ENCODE assay signal across 12 cellular contexts in genomic region chr22:38291201-38291777, GRCh38. TPM values are rescaled to one million over a fixed set of nuclear protein-coding genes. Genes with fewer than 3 reads are reported as not detected.
DNase-seq lines count a peak whose midpoint lies in the region; ATAC-seq and TF ChIP-seq lines count a peak whose summit lies in the region.
"Had no signal": no experiment of that assay in that cellular context is flagged by ENCODE, and none has a peak within 500 bp of the region (broad histone marks: within the 10 kb centered on the region; RNA-seq: fewer than 3 reads in every experiment).

No MANE protein-coding gene starts in this region.

- H3K4me1 Mint-ChIP-seq in effector memory CD8-positive, alpha-beta T cell (ENCODE audit: low read depth in 2 of 2) = no peaks in the 10 kb centered on the region
- peaks cover 3% of the 10 kb centered on the region for H3K4me1 Mint-ChIP-seq in osteocyte (ENCODE audit: unreplicated experiment)
- H3K4me1 Mint-ChIP-seq: activated naive CD8-positive, alpha-beta T cell treated with anti-CD3 and anti-CD28 coated beads for 36 hours had no signal

- no peak overlapping the region for H3K4me3 Mint-ChIP-seq in effector memory CD8-positive, alpha-beta T cell
- H3K4me3 Mint-ChIP-seq in osteocyte (ENCODE audit: unreplicated experiment) = no peak overlapping the region
- H3K4me3 Mint-ChIP-seq: activated naive CD8-positive, alpha-beta T cell treated with anti-CD3 and anti-CD28 coated beads for 36 hours; stimulated activated naive CD8-positive, alpha-beta T cell treated with anti-CD3 and anti-CD28 coated beads, Interleukin-15, Interleukin-2, amounts not matched to agents 100 ng/mL and 50 ng/mL, for 24 hours had no signal

- DNase-seq in GM12864 (ENCODE audit: low read depth) (no peak), NCI-H345 (lab: John Stamatoyannopoulos, UW) (peak; percentile 64), osteocyte (ENCODE audit: extremely low spot score, unreplicated experiment) (no peak), substantia nigra (lab: John Stamatoyannopoulos, UW) (no peak), NOMO-1 treated with dmso at 0.1 percent for 144 hours (lab: John Stamatoyannopoulos, UW; ENCODE audit: unreplicated experiment) (no peak)
- DNase-seq in effector memory CD8-positive, alpha-beta T cell = no peak
- no peak for DNase-seq in activated CD4-positive, CD25-positive, alpha-beta regulatory T cell treated with anti-CD3 and anti-CD28 coated beads, Interleukin-2, amount 50 U/mL, for 72 hours
- DNase-seq: activated naive CD8-positive, alpha-beta T cell treated with anti-CD3 and anti-CD28 coated beads for 36 hours; GOT3; NCI-H1930 had no signal

- H3K36me3 Mint-ChIP-seq in effector memory CD8-positive, alpha-beta T cell (ENCODE audit: insufficient read depth) = peaks cover 59% of the 10 kb centered on the region
- H3K36me3 Mint-ChIP-seq in osteocyte (ENCODE audit: unreplicated experiment) = peaks cover 30% of the 10 kb centered on the region

- H3K27me3 Mint-ChIP-seq in effector memory CD8-positive, alpha-beta T cell = no peaks in the 10 kb centered on the region
- H3K27me3 Mint-ChIP-seq in osteocyte (ENCODE audit: unreplicated experiment) = no peaks in the 10 kb centered on the region
- H3K27me3 Mint-ChIP-seq: activated naive CD8-positive, alpha-beta T cell treated with anti-CD3 and anti-CD28 coated beads for 36 hours; stimulated activated naive CD8-positive, alpha-beta T cell treated with anti-CD3 and anti-CD28 coated beads, Interleukin-15, Interleukin-2, amounts not matched to agents 100 ng/mL and 50 ng/mL, for 24 hours had no signal

- no peaks in the 10 kb centered on the region for H3K9me3 Mint-ChIP-seq in effector memory CD8-positive, alpha-beta T cell
- H3K9me3 Mint-ChIP-seq in osteocyte (ENCODE audit: unreplicated experiment) = no peaks in the 10 kb centered on the region
- H3K9me3 Mint-ChIP-seq: activated naive CD8-positive, alpha-beta T cell treated with anti-CD3 and anti-CD28 coated beads for 36 hours; stimulated activated naive CD8-positive, alpha-beta T cell treated with anti-CD3 and anti-CD28 coated beads, Interleukin-15, Interleukin-2, amounts not matched to agents 100 ng/mL and 50 ng/mL, for 24 hours had no signal

- no peak overlapping the region for H3K4me3 ChIP-seq in GM12864 (ENCODE audit: low read depth, low read length)

- H3K27ac ChIP-seq in substantia nigra (ENCODE audit: low read depth, low read length, poor library complexity, severe bottlenecking) = no peak overlapping the region

- no peak for ATAC-seq in effector memory CD8-positive, alpha-beta T cell (replicated peaks)
- ATAC-seq in GM18511 (IDR thresholded peaks at IDR 0.05; ENCODE audit: unreplicated experiment) = no peak

- H3K27ac Mint-ChIP-seq in effector memory CD8-positive, alpha-beta T cell = peak overlapping the region; percentile 22 to 79
- H3K27ac Mint-ChIP-seq in osteocyte (ENCODE audit: unreplicated experiment) = peak overlapping the region; percentile 14
- H3K27ac Mint-ChIP-seq: activated naive CD8-positive, alpha-beta T cell treated with anti-CD3 and anti-CD28 coated beads for 36 hours; stimulated activated naive CD8-positive, alpha-beta T cell treated with anti-CD3 and anti-CD28 coated beads, Interleukin-15, Interleukin-2, amounts not matched to agents 100 ng/mL and 50 ng/mL, for 24 hours had no signal

- TF ChIP-seq CTCF in GM12864 (IDR thresholded peaks at IDR 0.05; ENCODE audit: low read depth, low read length, missing control alignments) (peak; percentile 8), osteocyte (IDR thresholded peaks at IDR 0.05) (no peak)

RNA-seq across cellular contexts. Expression of gene TMEM184B, which starts 18.5 kb away (rescaled TPM):
- total RNA-seq in osteocyte = 88.0 and 90.5 TPM in 2 replicates

RNA-seq across cellular contexts. Expression of gene CSNK1E, which starts 25.9 kb away (rescaled TPM):
- total RNA-seq in osteocyte = 175 and 176 TPM in 2 replicates
